28 cellular contexts compared by ENCODE assay signal in the genomic region with DNA sequence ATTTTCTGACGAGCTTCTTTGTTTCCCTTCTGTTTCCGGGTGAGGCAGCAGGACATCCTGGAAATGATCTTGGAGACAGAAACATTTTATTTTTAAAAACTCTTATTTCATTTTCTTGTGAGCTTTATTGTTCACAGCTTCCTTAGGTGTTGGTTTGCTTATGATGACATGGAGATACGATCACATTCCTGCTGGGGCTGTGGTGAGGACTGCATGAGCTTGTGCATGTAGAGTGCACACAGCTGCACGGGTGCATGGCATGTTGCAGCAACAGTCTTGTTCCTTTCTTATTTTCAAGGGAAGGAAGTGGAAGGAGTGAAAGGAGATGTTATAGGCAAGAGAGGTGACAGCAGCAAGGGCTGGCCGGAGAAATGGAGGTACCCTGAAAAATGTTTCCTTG. TPM values are rescaled to one million over a fixed set of nuclear protein-coding genes. Genes with fewer than 3 reads are reported as not detected.
"Had no signal": no experiment of that assay in that cellular context is flagged by ENCODE, and none has a peak within 500 bp of the region (broad histone marks: within the 10 kb centered on the region; RNA-seq: fewer than 3 reads in every experiment).

No MANE protein-coding gene starts in this region.

- H3K4me1 ChIP-seq: sigmoid colon, vagina had no signal

- H3K4me3 ChIP-seq: sigmoid colon, vagina had no signal

- H3K27me3 Mint-ChIP-seq: activated naive CD8-positive, alpha-beta T cell treated with anti-CD3 and anti-CD28 coated beads for 36 hours; central memory CD8-positive, alpha-beta T cell had no signal

- H3K36me3 ChIP-seq: sigmoid colon, transverse colon, vagina had no signal

- H3K9me3 ChIP-seq: sigmoid colon, vagina had no signal

- H3K27ac ChIP-seq: sigmoid colon, vagina, VCaP had no signal

- H3K27ac Mint-ChIP-seq: activated naive CD8-positive, alpha-beta T cell treated with anti-CD3 and anti-CD28 coated beads for 36 hours; activated T-helper 2 cell treated with anti-CD3 and anti-CD28 coated beads, Interferon-gamma antibody, Interleukin-2, Interleukin-4, amounts not matched to agents 10 μg/mL and 5 μg/mL and 100 μg/mL, durations not matched to agents 14 hours and 24 hours and 36 hours; mesothelial cell of epicardium; nephron progenitor cell; stimulated activated naive B cell treated with anti-CD40 and anti-IgM and Interleukin-4, amounts not matched to agents 10 μg/mL and 1 μg/mL and 100 μg/mL, for 72 hours; T-cell; T-helper 2 cell treated with Interferon-gamma antibody and Interleukin-4, amounts not matched to agents 5 μg/mL and 100 μg/mL, for 36 hours had no signal

- H3K27me3 ChIP-seq: sigmoid colon, transverse colon, vagina had no signal

- H3K4me1 Mint-ChIP-seq: central memory CD8-positive, alpha-beta T cell; mesothelial cell of epicardium; nephron progenitor cell; T-cell had no signal

- H3K36me3 Mint-ChIP-seq: activated naive CD8-positive, alpha-beta T cell treated with anti-CD3 and anti-CD28 coated beads for 36 hours; mesothelial cell of epicardium; stimulated activated naive B cell treated with anti-CD40 and anti-IgM and Interleukin-4, amounts not matched to agents 10 μg/mL and 1 μg/mL and 100 μg/mL, for 72 hours; T-cell had no signal

- H3K4me3 Mint-ChIP-seq: activated naive CD8-positive, alpha-beta T cell treated with anti-CD3 and anti-CD28 coated beads for 36 hours; activated T-cell treated with anti-CD3 and anti-CD28 coated beads, Interleukin-2, amount 50 U/mL, for 4 hours; central memory CD8-positive, alpha-beta T cell; mesothelial cell of epicardium; nephron progenitor cell; stimulated activated naive B cell treated with anti-CD40 and anti-IgM and Interleukin-4, amounts not matched to agents 10 μg/mL and 1 μg/mL and 100 μg/mL, for 72 hours; T-cell; T-helper 2 cell treated with Interferon-gamma antibody and Interleukin-4, amounts not matched to agents 5 μg/mL and 100 μg/mL, for 36 hours had no signal

- H3K9me3 Mint-ChIP-seq: activated naive CD8-positive, alpha-beta T cell treated with anti-CD3 and anti-CD28 coated beads for 36 hours; activated T-cell treated with anti-CD3 and anti-CD28 coated beads, Interleukin-2, amount 50 U/mL, for 4 hours; central memory CD8-positive, alpha-beta T cell; T-cell; T-helper 2 cell treated with Interferon-gamma antibody and Interleukin-4, amounts not matched to agents 5 μg/mL and 100 μg/mL, for 36 hours had no signal

- DNase-seq: activated CD4-positive, CD25-positive, alpha-beta regulatory T cell treated with anti-CD3 and anti-CD28 coated beads, Interleukin-2, amount 50 U/mL, for 72 hours; activated CD8-positive, alpha-beta memory T cell treated with anti-CD3 and anti-CD28 coated beads for 24 hours; activated CD8-positive, alpha-beta memory T cell treated with anti-CD3 and anti-CD28 coated beads, Interleukin-2, amount 50 U/mL, for 48 hours; activated naive CD4-positive, alpha-beta T cell; activated naive CD8-positive, alpha-beta T cell treated with anti-CD3 and anti-CD28 coated beads for 36 hours; activated T-cell treated with anti-CD3 and anti-CD28 coated beads, Interleukin-2, amount 50 U/mL, for 4 hours; kidney; mammary epithelial cell; nephron progenitor cell; occipital lobe; retina; sigmoid colon; stimulated activated CD4-positive, alpha-beta T cell treated with anti-CD3 and anti-CD28 coated beads, Interleukin-2, amount 100 ng/mL, for 48 hours; stimulated activated CD8-positive, alpha-beta memory T cell treated with anti-CD3 and anti-CD28 coated beads, Interleukin-4, amount 100 ng/mL, for 48 hours; stimulated activated naive B cell treated with anti-CD40 and anti-IgM and Interleukin-4, amounts not matched to agents 10 μg/mL and 1 μg/mL and 100 μg/mL, for 72 hours; T-cell; transverse colon had no signal

RNA-seq across cellular contexts. Expression of a gene that starts 1.2 kb away (rescaled TPM):
- total RNA-seq: activated T-cell treated with anti-CD3 and anti-CD28 coated beads, Interleukin-2, amount 50 U/mL, for 4 hours; astrocyte; epithelial cell of proximal tubule; fibroblast of villous mesenchyme; mammary epithelial cell; mesothelial cell of epicardium; myocyte; occipital lobe; posterior vena cava; T-cell; vagina had no signal
